Comparison of ENCODE assay signal across 12 cellular contexts in the genomic region with DNA sequence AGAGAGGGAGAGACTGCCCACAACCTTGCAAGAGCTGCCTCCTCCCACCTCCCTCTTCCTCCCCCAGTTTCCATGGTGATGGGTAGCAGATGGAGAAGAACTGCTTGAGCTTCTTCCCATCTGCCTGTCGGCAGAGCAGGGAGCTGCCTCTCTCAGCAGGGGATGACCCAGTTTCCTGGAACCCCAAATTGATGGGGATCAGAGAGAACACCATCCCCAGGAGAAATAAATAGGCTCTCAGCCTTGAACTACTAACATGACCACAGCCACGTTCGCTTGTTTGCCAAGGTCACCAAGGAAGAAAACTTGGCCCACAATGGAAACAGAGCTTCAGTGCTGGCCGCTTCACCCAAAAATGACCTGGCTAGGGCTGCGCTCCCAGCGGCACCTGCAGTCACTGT.
A peak's percentile ranks its signal among the peaks of the same experiment; 100 is the strongest.
DNase-seq lines count a peak whose midpoint lies in the region; ATAC-seq and TF ChIP-seq lines count a peak whose summit lies in the region.
"Had no signal": no experiment of that assay in that cellular context is flagged by ENCODE, and none has a peak within 500 bp of the region (broad histone marks: within the 10 kb centered on the region; RNA-seq: fewer than 3 reads in every experiment).

No MANE protein-coding gene starts in this region.

- no peak overlapping the region for H3K4me2 ChIP-seq in PC-9

- no peak overlapping the region for H2AFZ ChIP-seq in PC-9

- H3K9me3 ChIP-seq in PC-9 (ENCODE audit: insufficient read depth, low read depth) = no peaks in the 10 kb centered on the region

- H3K9me2 ChIP-seq in PC-9 (ENCODE audit: insufficient read depth) = no peaks in the 10 kb centered on the region

- no peaks in the 10 kb centered on the region for H3F3A ChIP-seq in PC-9 (ENCODE audit: insufficient read depth, low read depth)

- no peaks in the 10 kb centered on the region for H4K20me1 ChIP-seq in PC-9 (ENCODE audit: insufficient read depth)

- intact Hi-C loops in cardiac septum (cut with DNase I) = no loop called here
- intact Hi-C loops in Right ventricle myocardium superior (cut with DNase I) = no loop called here
- intact Hi-C loops in head of caudate nucleus (cut with DNase I) = no loop called here
- intact Hi-C loops in PC-9 (cut with micrococcal nuclease; ENCODE audit: unreplicated experiment) = no loop called here

- H3K36me3 ChIP-seq in PC-9 (ENCODE audit: low read depth) = no peaks in the 10 kb centered on the region

- H3K79me2 ChIP-seq in PC-9 (ENCODE audit: low read depth) = no peaks in the 10 kb centered on the region

- CTCF ChIA-PET in PC-9 (lab: Charles Lee) = interaction anchor here (0.6 kb wide), 1 partner anchor 27 kb away, joined by 3 read pairs; no protein-coding TSS in a partner anchor

- no peak for TF ChIP-seq CTCF in PC-9 (conservative IDR thresholded peaks at IDR 0.05)

- H3K27ac ChIP-seq in PC-9 = no peak overlapping the region

- peaks cover 9% of the 10 kb centered on the region; the same call in 1 of the 2 replicates for H3K27me3 ChIP-seq in PC-9 (ENCODE audit: insufficient read depth, low read depth)

- H3K4me3 ChIP-seq in PC-9 = no peak overlapping the region

- no TSS peak for BruUV-seq in PC-9 (replicated peaks; lab: Mats Ljungman, UMichigan)

- POLR2A ChIA-PET in PC-9 (lab: Charles Lee; ENCODE audit: unreplicated experiment) = interaction anchor here (0.6 kb wide), 1 partner anchor 140 kb away, joined by 5 read pairs; no protein-coding TSS in a partner anchor

- DNase-seq in cardiac septum (ENCODE audit: low spot score) = peak; percentile 41
- DNase-seq in Right ventricle myocardium superior = no peak
- DNase-seq in NCI-H82 treated with DMSO at 0.1 percent for 48 hours (lab: John Stamatoyannopoulos, UW; ENCODE audit: unreplicated experiment) = peak; percentile 21
- peak in 38 of 42 donors; percentile 21 to 86 (median 57) for DNase-seq in head of caudate nucleus
- no peak for DNase-seq in PC-9
- DNase-seq: activated CD8-positive, alpha-beta T cell treated with anti-CD3 and anti-CD28 coated beads, Interleukin-2, amount 10 ng/mL, durations not matched to agents 7 days and 5 days; activated naive CD4-positive, alpha-beta T cell treated with Interleukin-2 at 50 U/mL for 16 hours; GF-D8; naive thymus-derived CD4-positive, alpha-beta T cell had no signal

- H3K4me1 ChIP-seq in PC-9 (replicated peaks; ENCODE audit: insufficient read depth) = no peaks in the 10 kb centered on the region

- ATAC-seq in Right ventricle myocardium superior (ENCODE audit: poor library complexity) = no peak
- ATAC-seq in GM19395 (IDR thresholded peaks at IDR 0.05; ENCODE audit: unreplicated experiment) = no peak
- ATAC-seq in GM18909 (IDR thresholded peaks at IDR 0.05; ENCODE audit: poor library complexity, unreplicated experiment) = no peak
- ATAC-seq in GM18873 (IDR thresholded peaks at IDR 0.05; ENCODE audit: low FRiP score, unreplicated experiment) = no peak
- ATAC-seq: activated CD8-positive, alpha-beta T cell treated with anti-CD3 and anti-CD28 coated beads, Interleukin-2, amount 10 ng/mL, durations not matched to agents 7 days and 5 days; naive thymus-derived CD4-positive, alpha-beta T cell had no signal

Comparison
In these comparisons a context has a peak if more than half of its experiments do, and no peak if none do; other contexts are left out.
1. DNase-seq: peak in cardiac septum (single experiment), NCI-H82 treated with DMSO at 0.1 percent for 48 hours (single experiment) and head of caudate nucleus (38 of 42); none in Right ventricle myocardium superior (single experiment) and PC-9 (0 of 2).